ENCODE assay signal across 1 cellular context in the genomic region with DNA sequence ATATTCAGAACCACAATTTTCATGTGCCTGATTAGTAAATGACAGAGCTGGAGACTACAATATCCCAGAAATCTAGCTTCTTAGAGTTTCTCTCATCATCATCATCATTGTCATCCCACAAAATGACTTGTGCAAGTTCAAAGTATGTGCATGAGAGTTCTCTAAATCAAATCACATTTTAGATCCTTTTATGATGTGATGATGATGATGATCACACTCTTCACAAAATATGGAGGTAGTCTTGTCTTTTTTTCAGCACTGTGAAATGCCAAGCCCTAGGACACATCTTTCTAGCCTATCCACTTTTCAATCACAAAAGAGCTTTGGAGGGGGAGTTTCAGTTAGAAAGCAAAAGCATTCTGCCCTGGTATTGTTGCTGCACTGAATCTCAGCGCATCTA.
A peak's percentile ranks its signal among the peaks of the same experiment; 100 is the strongest.
TF ChIP-seq lines count a peak whose summit lies in the region.

No MANE protein-coding gene starts in this region.

TF ChIP-seq in GM12878, 131 proteins besides CTCF, POLR2A, EP300 and RAD21:
- TF ChIP-seq, protein P1, sequence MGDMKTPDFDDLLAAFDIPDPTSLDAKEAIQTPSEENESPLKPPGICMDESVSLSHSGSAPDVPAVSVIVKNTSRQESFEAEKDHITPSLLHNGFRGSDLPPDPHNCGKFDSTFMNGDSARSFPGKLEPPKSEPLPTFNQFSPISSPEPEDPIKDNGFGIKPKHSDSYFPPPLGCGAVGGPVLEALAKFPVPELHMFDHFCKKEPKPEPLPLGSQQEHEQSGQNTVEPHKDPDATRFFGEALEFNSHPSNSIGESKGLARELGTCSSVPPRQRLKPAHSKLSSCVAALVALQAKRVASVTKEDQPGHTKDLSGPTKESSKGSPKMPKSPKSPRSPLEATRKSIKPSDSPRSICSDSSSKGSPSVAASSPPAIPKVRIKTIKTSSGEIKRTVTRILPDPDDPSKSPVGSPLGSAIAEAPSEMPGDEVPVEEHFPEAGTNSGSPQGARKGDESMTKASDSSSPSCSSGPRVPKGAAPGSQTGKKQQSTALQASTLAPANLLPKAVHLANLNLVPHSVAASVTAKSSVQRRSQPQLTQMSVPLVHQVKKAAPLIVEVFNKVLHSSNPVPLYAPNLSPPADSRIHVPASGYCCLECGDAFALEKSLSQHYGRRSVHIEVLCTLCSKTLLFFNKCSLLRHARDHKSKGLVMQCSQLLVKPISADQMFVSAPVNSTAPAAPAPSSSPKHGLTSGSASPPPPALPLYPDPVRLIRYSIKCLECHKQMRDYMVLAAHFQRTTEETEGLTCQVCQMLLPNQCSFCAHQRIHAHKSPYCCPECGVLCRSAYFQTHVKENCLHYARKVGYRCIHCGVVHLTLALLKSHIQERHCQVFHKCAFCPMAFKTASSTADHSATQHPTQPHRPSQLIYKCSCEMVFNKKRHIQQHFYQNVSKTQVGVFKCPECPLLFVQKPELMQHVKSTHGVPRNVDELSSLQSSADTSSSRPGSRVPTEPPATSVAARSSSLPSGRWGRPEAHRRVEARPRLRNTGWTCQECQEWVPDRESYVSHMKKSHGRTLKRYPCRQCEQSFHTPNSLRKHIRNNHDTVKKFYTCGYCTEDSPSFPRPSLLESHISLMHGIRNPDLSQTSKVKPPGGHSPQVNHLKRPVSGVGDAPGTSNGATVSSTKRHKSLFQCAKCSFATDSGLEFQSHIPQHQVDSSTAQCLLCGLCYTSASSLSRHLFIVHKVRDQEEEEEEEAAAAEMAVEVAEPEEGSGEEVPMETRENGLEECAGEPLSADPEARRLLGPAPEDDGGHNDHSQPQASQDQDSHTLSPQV (IDR thresholded peaks at IDR 0.05) = peak; percentile 89
- no peak for TF ChIP-seq ASH2L (IDR thresholded peaks at IDR 0.05; ENCODE audit: borderline replicate concordance, low read depth)
- TF ChIP-seq BACH1 (IDR thresholded peaks at IDR 0.05; ENCODE audit: borderline replicate concordance) = no peak
- TF ChIP-seq, protein P2, sequence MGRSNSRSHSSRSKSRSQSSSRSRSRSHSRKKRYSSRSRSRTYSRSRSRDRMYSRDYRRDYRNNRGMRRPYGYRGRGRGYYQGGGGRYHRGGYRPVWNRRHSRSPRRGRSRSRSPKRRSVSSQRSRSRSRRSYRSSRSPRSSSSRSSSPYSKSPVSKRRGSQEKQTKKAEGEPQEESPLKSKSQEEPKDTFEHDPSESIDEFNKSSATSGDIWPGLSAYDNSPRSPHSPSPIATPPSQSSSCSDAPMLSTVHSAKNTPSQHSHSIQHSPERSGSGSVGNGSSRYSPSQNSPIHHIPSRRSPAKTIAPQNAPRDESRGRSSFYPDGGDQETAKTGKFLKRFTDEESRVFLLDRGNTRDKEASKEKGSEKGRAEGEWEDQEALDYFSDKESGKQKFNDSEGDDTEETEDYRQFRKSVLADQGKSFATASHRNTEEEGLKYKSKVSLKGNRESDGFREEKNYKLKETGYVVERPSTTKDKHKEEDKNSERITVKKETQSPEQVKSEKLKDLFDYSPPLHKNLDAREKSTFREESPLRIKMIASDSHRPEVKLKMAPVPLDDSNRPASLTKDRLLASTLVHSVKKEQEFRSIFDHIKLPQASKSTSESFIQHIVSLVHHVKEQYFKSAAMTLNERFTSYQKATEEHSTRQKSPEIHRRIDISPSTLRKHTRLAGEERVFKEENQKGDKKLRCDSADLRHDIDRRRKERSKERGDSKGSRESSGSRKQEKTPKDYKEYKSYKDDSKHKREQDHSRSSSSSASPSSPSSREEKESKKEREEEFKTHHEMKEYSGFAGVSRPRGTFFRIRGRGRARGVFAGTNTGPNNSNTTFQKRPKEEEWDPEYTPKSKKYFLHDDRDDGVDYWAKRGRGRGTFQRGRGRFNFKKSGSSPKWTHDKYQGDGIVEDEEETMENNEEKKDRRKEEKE (IDR thresholded peaks at IDR 0.05) = no peak
- TF ChIP-seq NR2F1 (conservative IDR thresholded peaks at IDR 0.05) = no peak
- TF ChIP-seq, protein P3, sequence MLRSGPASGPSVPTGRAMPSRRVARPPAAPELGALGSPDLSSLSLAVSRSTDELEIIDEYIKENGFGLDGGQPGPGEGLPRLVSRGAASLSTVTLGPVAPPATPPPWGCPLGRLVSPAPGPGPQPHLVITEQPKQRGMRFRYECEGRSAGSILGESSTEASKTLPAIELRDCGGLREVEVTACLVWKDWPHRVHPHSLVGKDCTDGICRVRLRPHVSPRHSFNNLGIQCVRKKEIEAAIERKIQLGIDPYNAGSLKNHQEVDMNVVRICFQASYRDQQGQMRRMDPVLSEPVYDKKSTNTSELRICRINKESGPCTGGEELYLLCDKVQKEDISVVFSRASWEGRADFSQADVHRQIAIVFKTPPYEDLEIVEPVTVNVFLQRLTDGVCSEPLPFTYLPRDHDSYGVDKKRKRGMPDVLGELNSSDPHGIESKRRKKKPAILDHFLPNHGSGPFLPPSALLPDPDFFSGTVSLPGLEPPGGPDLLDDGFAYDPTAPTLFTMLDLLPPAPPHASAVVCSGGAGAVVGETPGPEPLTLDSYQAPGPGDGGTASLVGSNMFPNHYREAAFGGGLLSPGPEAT (IDR thresholded peaks at IDR 0.05; ENCODE audit: low read depth) = no peak
- TF ChIP-seq, protein P4, sequence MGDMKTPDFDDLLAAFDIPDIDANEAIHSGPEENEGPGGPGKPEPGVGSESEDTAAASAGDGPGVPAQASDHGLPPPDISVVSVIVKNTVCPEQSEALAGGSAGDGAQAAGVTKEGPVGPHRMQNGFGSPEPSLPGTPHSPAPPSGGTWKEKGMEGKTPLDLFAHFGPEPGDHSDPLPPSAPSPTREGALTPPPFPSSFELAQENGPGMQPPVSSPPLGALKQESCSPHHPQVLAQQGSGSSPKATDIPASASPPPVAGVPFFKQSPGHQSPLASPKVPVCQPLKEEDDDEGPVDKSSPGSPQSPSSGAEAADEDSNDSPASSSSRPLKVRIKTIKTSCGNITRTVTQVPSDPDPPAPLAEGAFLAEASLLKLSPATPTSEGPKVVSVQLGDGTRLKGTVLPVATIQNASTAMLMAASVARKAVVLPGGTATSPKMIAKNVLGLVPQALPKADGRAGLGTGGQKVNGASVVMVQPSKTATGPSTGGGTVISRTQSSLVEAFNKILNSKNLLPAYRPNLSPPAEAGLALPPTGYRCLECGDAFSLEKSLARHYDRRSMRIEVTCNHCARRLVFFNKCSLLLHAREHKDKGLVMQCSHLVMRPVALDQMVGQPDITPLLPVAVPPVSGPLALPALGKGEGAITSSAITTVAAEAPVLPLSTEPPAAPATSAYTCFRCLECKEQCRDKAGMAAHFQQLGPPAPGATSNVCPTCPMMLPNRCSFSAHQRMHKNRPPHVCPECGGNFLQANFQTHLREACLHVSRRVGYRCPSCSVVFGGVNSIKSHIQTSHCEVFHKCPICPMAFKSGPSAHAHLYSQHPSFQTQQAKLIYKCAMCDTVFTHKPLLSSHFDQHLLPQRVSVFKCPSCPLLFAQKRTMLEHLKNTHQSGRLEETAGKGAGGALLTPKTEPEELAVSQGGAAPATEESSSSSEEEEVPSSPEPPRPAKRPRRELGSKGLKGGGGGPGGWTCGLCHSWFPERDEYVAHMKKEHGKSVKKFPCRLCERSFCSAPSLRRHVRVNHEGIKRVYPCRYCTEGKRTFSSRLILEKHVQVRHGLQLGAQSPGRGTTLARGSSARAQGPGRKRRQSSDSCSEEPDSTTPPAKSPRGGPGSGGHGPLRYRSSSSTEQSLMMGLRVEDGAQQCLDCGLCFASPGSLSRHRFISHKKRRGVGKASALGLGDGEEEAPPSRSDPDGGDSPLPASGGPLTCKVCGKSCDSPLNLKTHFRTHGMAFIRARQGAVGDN (IDR thresholded peaks at IDR 0.05) = peak; percentile 49; the same call in 1 of the 2 replicates
- TF ChIP-seq, protein P5, sequence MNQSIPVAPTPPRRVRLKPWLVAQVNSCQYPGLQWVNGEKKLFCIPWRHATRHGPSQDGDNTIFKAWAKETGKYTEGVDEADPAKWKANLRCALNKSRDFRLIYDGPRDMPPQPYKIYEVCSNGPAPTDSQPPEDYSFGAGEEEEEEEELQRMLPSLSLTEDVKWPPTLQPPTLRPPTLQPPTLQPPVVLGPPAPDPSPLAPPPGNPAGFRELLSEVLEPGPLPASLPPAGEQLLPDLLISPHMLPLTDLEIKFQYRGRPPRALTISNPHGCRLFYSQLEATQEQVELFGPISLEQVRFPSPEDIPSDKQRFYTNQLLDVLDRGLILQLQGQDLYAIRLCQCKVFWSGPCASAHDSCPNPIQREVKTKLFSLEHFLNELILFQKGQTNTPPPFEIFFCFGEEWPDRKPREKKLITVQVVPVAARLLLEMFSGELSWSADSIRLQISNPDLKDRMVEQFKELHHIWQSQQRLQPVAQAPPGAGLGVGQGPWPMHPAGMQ (IDR thresholded peaks at IDR 0.05; ENCODE audit: borderline replicate concordance) = no peak
- no peak for TF ChIP-seq RUNX3 (IDR thresholded peaks at IDR 0.05; ENCODE audit: low read length)
TF ChIP-seq in GM12878: peak in this region for 2.
